Comparison of ENCODE assay signal across 21 cellular contexts in the genomic region with DNA sequence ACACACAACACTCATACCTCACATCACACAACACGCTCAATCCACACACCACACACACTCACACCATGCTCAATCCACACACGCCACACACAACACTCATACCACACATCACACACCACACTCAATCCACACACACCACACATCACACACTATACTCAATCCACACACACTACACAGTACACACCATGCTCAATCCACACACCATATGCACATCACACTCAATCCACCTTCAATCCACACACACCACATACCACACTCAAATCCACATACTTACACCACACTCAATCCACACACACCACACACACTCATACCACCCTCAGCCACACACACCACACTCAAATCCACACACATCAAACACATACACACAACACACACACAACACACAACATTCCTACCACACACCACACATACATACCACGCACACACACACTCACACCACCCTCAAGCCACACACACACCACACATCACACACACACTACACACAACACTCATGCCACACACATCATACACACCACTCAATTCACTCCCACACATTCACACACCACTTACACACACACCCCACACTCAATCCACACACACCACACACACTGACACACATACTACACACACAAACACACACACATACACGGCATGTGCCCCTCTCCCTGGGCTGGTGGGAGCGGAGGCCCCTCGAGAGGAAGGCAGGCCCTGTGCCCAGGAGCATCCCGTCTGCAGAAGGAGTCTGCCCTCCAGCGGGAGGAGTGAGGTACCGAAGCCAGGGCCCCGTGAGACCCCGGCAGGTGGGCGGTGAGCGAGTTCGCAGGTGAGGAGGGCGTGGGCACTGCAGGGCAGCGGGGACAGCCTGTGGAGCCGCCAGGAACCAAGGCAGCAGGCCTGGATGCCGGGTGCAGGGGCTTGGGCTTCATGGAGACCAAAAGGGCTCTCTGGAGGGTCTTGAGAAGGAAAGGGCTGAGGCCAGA. TPM values are rescaled to one million over a fixed set of nuclear protein-coding genes. Genes with fewer than 3 reads are reported as not detected.
DNase-seq lines count a peak whose midpoint lies in the region; ATAC-seq and TF ChIP-seq lines count a peak whose summit lies in the region.
"Had no signal": no experiment of that assay in that cellular context is flagged by ENCODE, and none has a peak within 500 bp of the region (broad histone marks: within the 10 kb centered on the region; RNA-seq: fewer than 3 reads in every experiment).

No MANE protein-coding gene starts in this region.

- H3K36me3 ChIP-seq in DOHH2 (ENCODE audit: control insufficient read depth, low read length) (no peaks in the 10 kb centered on the region), kidney epithelial cell (ENCODE audit: control insufficient read depth, insufficient read depth, low read length) (no peaks in the 10 kb centered on the region)
- H3K36me3 ChIP-seq in CD8-positive, alpha-beta memory T cell (ENCODE audit: insufficient read depth, low read length) = no peaks in the 10 kb centered on the region

- no peaks in the 10 kb centered on the region for H3F3A ChIP-seq in DOHH2 (ENCODE audit: control insufficient read depth, insufficient read depth)

- H3K4me1 ChIP-seq in DOHH2 (ENCODE audit: control insufficient read depth, low read length) = no peaks in the 10 kb centered on the region
- no peaks in the 10 kb centered on the region for H3K4me1 ChIP-seq in CD8-positive, alpha-beta memory T cell (ENCODE audit: insufficient read depth, low read length)

- H3K27ac ChIP-seq in DOHH2 (ENCODE audit: low read depth, low read length) = no peak overlapping the region
- no peak overlapping the region for H3K27ac ChIP-seq in CD8-positive, alpha-beta memory T cell (ENCODE audit: low read depth, low read length)
- H3K27ac ChIP-seq: PC-9 had no signal

- no peak for ATAC-seq in naive thymus-derived CD8-positive, alpha-beta T cell
- ATAC-seq: left colon had no signal

- H3K9me3 ChIP-seq in DOHH2 (ENCODE audit: control insufficient read depth, insufficient read depth, low read length) = no peaks in the 10 kb centered on the region
- no peaks in the 10 kb centered on the region for H3K9me3 ChIP-seq in CD8-positive, alpha-beta memory T cell (ENCODE audit: low read length)

- in situ Hi-C loops in astrocyte of the spinal cord (cut with HindIII; ENCODE audit: low sequenced_read_pairs) = no loop called here

- H3K79me2 ChIP-seq in DOHH2 (ENCODE audit: control insufficient read depth, low read length) = no peaks in the 10 kb centered on the region

- DNase-seq in HFFc6 (no peak), astrocyte of the spinal cord (ENCODE audit: low read depth, low spot score) (no peak), kidney epithelial cell (ENCODE audit: low read depth) (no peak), germinal center (ENCODE audit: low spot score) (no peak), NCI-H2029 (lab: John Stamatoyannopoulos, UW) (no peak)
- DNase-seq in naive thymus-derived CD8-positive, alpha-beta T cell = no peak
- DNase-seq in CD8-positive, alpha-beta memory T cell = no peak
- DNase-seq: activated B cell treated with CpG ODN at 0.5 μM for 24 hours; activated T-cell treated with anti-CD3 and anti-CD28 coated beads, Interleukin-2, amount 50 U/mL, for 72 hours; CD4-positive, CD25-positive, alpha-beta regulatory T cell; GF-D8; left colon; NCI-H1694; NCI-H774; PC-9; stimulated activated CD8-positive, alpha-beta memory T cell treated with anti-CD3 and anti-CD28 coated beads, Interleukin-4, amount 100 ng/mL, for 48 hours had no signal

- CTCF ChIA-PET in CD8-positive, alpha-beta memory T cell (lab: Charles Lee) = interaction anchor here (0.6 kb wide), 1 partner anchor 62 kb away, joined by 3 read pairs; no protein-coding TSS in a partner anchor

- no peak overlapping the region for H3K4me3 ChIP-seq in DOHH2 (ENCODE audit: low read length)
- H3K4me3 ChIP-seq in astrocyte of the spinal cord (ENCODE audit: low read depth, low read length) = no peak overlapping the region
- H3K4me3 ChIP-seq in kidney epithelial cell (ENCODE audit: low read depth, low read length) = no peak overlapping the region
- no peak overlapping the region for H3K4me3 ChIP-seq in CD8-positive, alpha-beta memory T cell (ENCODE audit: low read length)
- H3K4me3 ChIP-seq: PC-9 had no signal

- no peak overlapping the region for H3K4me3 Mint-ChIP-seq in HFFc6
- no peak overlapping the region for H3K4me3 Mint-ChIP-seq in naive thymus-derived CD8-positive, alpha-beta T cell
- H3K4me3 Mint-ChIP-seq in CD8-positive, alpha-beta memory T cell = no peak overlapping the region
- H3K4me3 Mint-ChIP-seq: activated B cell treated with CpG ODN at 0.5 μM for 24 hours; activated T-cell treated with anti-CD3 and anti-CD28 coated beads, Interleukin-2, amount 50 U/mL, for 72 hours; brain; CD4-positive, CD25-positive, alpha-beta regulatory T cell; dendritic cell treated with granulocyte-macrophage colony-stimulating factor and Interleukin-4, amounts not matched to agents 40 ng/mL and 50 ng/mL, for 4 days had no signal

- H3K4me1 Mint-ChIP-seq in HFFc6 (ENCODE audit: low read depth) = peaks cover 13% of the 10 kb centered on the region
- H3K4me1 Mint-ChIP-seq in naive thymus-derived CD8-positive, alpha-beta T cell = no peaks in the 10 kb centered on the region
- no peaks in the 10 kb centered on the region for H3K4me1 Mint-ChIP-seq in CD8-positive, alpha-beta memory T cell
- H3K4me1 Mint-ChIP-seq: activated B cell treated with CpG ODN at 0.5 μM for 24 hours; brain; CD4-positive, CD25-positive, alpha-beta regulatory T cell had no signal

- POLR2A ChIA-PET in naive thymus-derived CD8-positive, alpha-beta T cell (lab: Charles Lee) = no interaction called here
- POLR2A ChIA-PET in CD8-positive, alpha-beta memory T cell (lab: Charles Lee) = no interaction called here

- H4K20me1 ChIP-seq in DOHH2 (ENCODE audit: control insufficient read depth, insufficient read depth, low read depth, low read length) = no peaks in the 10 kb centered on the region

- H3K27me3 Mint-ChIP-seq in HFFc6 (ENCODE audit: insufficient read depth) = peaks cover 5% of the 10 kb centered on the region
- peaks cover 0 to 10% (median 7%) of the 10 kb centered on the region in 5 donors for H3K27me3 Mint-ChIP-seq in naive thymus-derived CD8-positive, alpha-beta T cell
- peaks cover 5 to 10% of the 10 kb centered on the region in 2 donors for H3K27me3 Mint-ChIP-seq in CD8-positive, alpha-beta memory T cell

- no peaks in the 10 kb centered on the region for H3K36me3 Mint-ChIP-seq in HFFc6 (ENCODE audit: low read depth)
- no peaks in the 10 kb centered on the region for H3K36me3 Mint-ChIP-seq in naive thymus-derived CD8-positive, alpha-beta T cell
- no peaks in the 10 kb centered on the region for H3K36me3 Mint-ChIP-seq in CD8-positive, alpha-beta memory T cell
- H3K36me3 Mint-ChIP-seq: activated naive CD4-positive, alpha-beta T cell treated with anti-CD3 and anti-CD28 coated beads, Interleukin-2, amount 50 U/mL, for 72 hours; brain; CD4-positive, CD25-positive, alpha-beta regulatory T cell had no signal

- H3K27me3 ChIP-seq in DOHH2 (ENCODE audit: control insufficient read depth, low read length) (no peaks in the 10 kb centered on the region; the same call in 1 of the 2 replicates), kidney epithelial cell (ENCODE audit: control insufficient read depth, insufficient read depth, low read length) (peaks cover 19% of the 10 kb centered on the region)
- H3K27me3 ChIP-seq in CD8-positive, alpha-beta memory T cell (ENCODE audit: insufficient read depth, low read length, poor library complexity, severe bottlenecking) = no peaks in the 10 kb centered on the region

- no peak overlapping the region for H3K4me2 ChIP-seq in DOHH2 (ENCODE audit: low read length)
- H3K4me2 ChIP-seq: PC-9 had no signal

- no peaks in the 10 kb centered on the region for H3K9me2 ChIP-seq in DOHH2 (replicated peaks; ENCODE audit: control insufficient read depth, low read length)

- no peaks in the 10 kb centered on the region for H3K9me3 Mint-ChIP-seq in HFFc6
- no peaks in the 10 kb centered on the region for H3K9me3 Mint-ChIP-seq in naive thymus-derived CD8-positive, alpha-beta T cell
- no peaks in the 10 kb centered on the region for H3K9me3 Mint-ChIP-seq in CD8-positive, alpha-beta memory T cell
- H3K9me3 Mint-ChIP-seq: activated B cell treated with CpG ODN at 0.5 μM for 24 hours; activated naive CD4-positive, alpha-beta T cell treated with anti-CD3 and anti-CD28 coated beads, Interleukin-2, amount 50 U/mL, for 72 hours; activated T-cell treated with anti-CD3 and anti-CD28 coated beads, Interleukin-2, amount 50 U/mL, for 72 hours; brain; CD4-positive, CD25-positive, alpha-beta regulatory T cell; dendritic cell treated with granulocyte-macrophage colony-stimulating factor and Interleukin-4, amounts not matched to agents 40 ng/mL and 50 ng/mL, for 4 days had no signal

- H3K27ac Mint-ChIP-seq in HFFc6 = peak overlapping the region; percentile 40; the same call in 1 of the 2 replicates
- no peak overlapping the region for H3K27ac Mint-ChIP-seq in naive thymus-derived CD8-positive, alpha-beta T cell
- no peak overlapping the region for H3K27ac Mint-ChIP-seq in CD8-positive, alpha-beta memory T cell
- H3K27ac Mint-ChIP-seq: activated B cell treated with CpG ODN at 0.5 μM for 24 hours; activated naive CD4-positive, alpha-beta T cell treated with anti-CD3 and anti-CD28 coated beads, Interleukin-2, amount 50 U/mL, for 72 hours; activated T-cell treated with anti-CD3 and anti-CD28 coated beads, Interleukin-2, amount 50 U/mL, for 72 hours; brain; CD4-positive, CD25-positive, alpha-beta regulatory T cell; dendritic cell treated with granulocyte-macrophage colony-stimulating factor and Interleukin-4, amounts not matched to agents 40 ng/mL and 50 ng/mL, for 4 days had no signal

- TF ChIP-seq CTCF in DOHH2 (IDR thresholded peaks at IDR 0.05; ENCODE audit: low read depth, low read length, poor library complexity, severe bottlenecking) (peak; percentile 35), HFFc6 (IDR thresholded peaks at IDR 0.05) (no peak), astrocyte of the spinal cord (IDR thresholded peaks at IDR 0.05; ENCODE audit: low read depth, low read length) (peak; percentile 25), kidney epithelial cell (IDR thresholded peaks at IDR 0.05; ENCODE audit: insufficient read depth, low read length, poor library complexity, severe bottlenecking) (peak; percentile 16)

RNA-seq across cellular contexts. Expression of gene RPTOR, which starts 33.1 kb away (rescaled TPM):
- total RNA-seq in HFFc6 (2021; fragmentation: NEBNext Ultra II Directional; extraction: Animal tissue kit (Norgen Biotek cat#: 25700)) = 10 to 100 TPM; 34.4 to 39.2 (median 35.5) TPM
- total RNA-seq in kidney epithelial cell = 22.7 and 24.8 TPM in 2 replicates
- total RNA-seq in naive thymus-derived CD8-positive, alpha-beta T cell = 10 to 100 TPM; 53.5 to 53.9 TPM
- 10 to 100 TPM in 1 of 3 donors, 1 to 10 TPM in 2; 5.3 to 10.2 (median 5.5) TPM for polyA plus RNA-seq in naive thymus-derived CD8-positive, alpha-beta T cell
- total RNA-seq in CD8-positive, alpha-beta memory T cell = 10 to 100 TPM; 63.9 to 69.4 TPM
- 7.9 TPM for polyA plus RNA-seq in CD8-positive, alpha-beta memory T cell

RNA-seq across cellular contexts. Expression of gene NPTX1, which starts 35.1 kb away (rescaled TPM):
- total RNA-seq in HFFc6 (2021; fragmentation: NEBNext Ultra II Directional; extraction: Animal tissue kit (Norgen Biotek cat#: 25700)) = 1 to 10 TPM in 4 of 6 experiments, under 1 TPM in 2; 0.26 to 2.9 (median 2.6) TPM
- 0.07 TPM in 1 of 2 replicates, not detected in the other for total RNA-seq in kidney epithelial cell
- total RNA-seq in naive thymus-derived CD8-positive, alpha-beta T cell = not detected
- not detected for polyA plus RNA-seq in naive thymus-derived CD8-positive, alpha-beta T cell
- total RNA-seq in CD8-positive, alpha-beta memory T cell = 1 to 10 TPM in 1 of 2 experiments, under 1 TPM in 1; 0.93 to 1.2 TPM
- not detected for polyA plus RNA-seq in CD8-positive, alpha-beta memory T cell
- total RNA-seq: subcutaneous adipose tissue had no signal
